2 cellular contexts compared by ENCODE assay signal in genomic region chr11:292211-293121, GRCh38.
TF ChIP-seq lines count a peak whose summit lies in the region.

No MANE protein-coding gene starts in this region.

TF ChIP-seq in IMR-90, 13 proteins besides CTCF, POLR2A, EP300 and RAD21:
- TF ChIP-seq MAZ (IDR thresholded peaks at IDR 0.05; ENCODE audit: borderline replicate concordance, low read depth, low read length): no peak

TF ChIP-seq in GM12891, 5 proteins besides CTCF, POLR2A, EP300 and RAD21:
- TF ChIP-seq POU2F2 (IDR thresholded peaks at IDR 0.05; ENCODE audit: low read depth, low read length): no peak
- TF ChIP-seq SPI1 (IDR thresholded peaks at IDR 0.05; ENCODE audit: low read depth, low read length): no peak
